Comparison of ENCODE assay signal across 4 cellular contexts in genomic region chr7:72944937-72945336, GRCh38. TPM values are rescaled to one million over a fixed set of nuclear protein-coding genes. Genes with fewer than 3 reads are reported as not detected.
"Had no signal": no experiment of that assay in that cellular context is flagged by ENCODE, and none has a peak within 500 bp of the region (broad histone marks: within the 10 kb centered on the region; RNA-seq: fewer than 3 reads in every experiment).

No MANE protein-coding gene starts in this region.

RNA-seq across cellular contexts. Expression of gene TRIM74, which starts 24.3 kb away (rescaled TPM):
- total RNA-seq: GM23338, HT-29, IMR-90 had no signal
- polyA plus RNA-seq: GM23338, H1 had no signal
